Comparison of ENCODE assay signal across 2 cellular contexts in genomic region chr3:33317963-33318708, GRCh38.
TF ChIP-seq lines count a peak whose summit lies in the region.

No MANE protein-coding gene starts in this region.

TF ChIP-seq in HepG2, 621 proteins besides CTCF, POLR2A, EP300 and RAD21:
- TF ChIP-seq CCAR2 (optimal IDR thresholded peaks at IDR 0.05; ENCODE audit: low read depth, low read length) (no peak), ZNF790 (CRISPR knock-in tag; IDR thresholded peaks at IDR 0.05; ENCODE audit: borderline replicate concordance) (no peak), SMAD9 (CRISPR knock-in tag; IDR thresholded peaks at IDR 0.05) (no peak), ZNF709 (CRISPR knock-in tag; IDR thresholded peaks at IDR 0.05) (no peak), ZNF446 (CRISPR knock-in tag; IDR thresholded peaks at IDR 0.05) (no peak), ZNF275 (CRISPR knock-in tag; IDR thresholded peaks at IDR 0.05; ENCODE audit: borderline replicate concordance) (no peak), ZNF580 (CRISPR knock-in tag; IDR thresholded peaks at IDR 0.05; ENCODE audit: borderline replicate concordance, low read depth) (no peak), IRF9 (CRISPR knock-in tag; IDR thresholded peaks at IDR 0.05; ENCODE audit: borderline replicate concordance) (no peak), KAT2B (IDR thresholded peaks at IDR 0.05; ENCODE audit: borderline replicate concordance, low read depth, low read length) (no peak), SNRNP70 (IDR thresholded peaks at IDR 0.05; ENCODE audit: low read depth, low read length) (no peak), ZNF432 (CRISPR knock-in tag; IDR thresholded peaks at IDR 0.05; ENCODE audit: borderline replicate concordance) (no peak), ZBTB25 (CRISPR knock-in tag; IDR thresholded peaks at IDR 0.05) (no peak), MBD4 (IDR thresholded peaks at IDR 0.05; ENCODE audit: borderline replicate concordance, low read length) (no peak), ZNF766 (CRISPR knock-in tag; IDR thresholded peaks at IDR 0.05; ENCODE audit: borderline replicate concordance) (no peak), ZNF30 (CRISPR knock-in tag; IDR thresholded peaks at IDR 0.05) (no peak), HOXA3 (CRISPR knock-in tag; IDR thresholded peaks at IDR 0.05) (no peak), DNMT3B (CRISPR knock-in tag; conservative IDR thresholded peaks at IDR 0.05) (no peak)
TF ChIP-seq in HepG2: peak in this region for 0.

TF ChIP-seq in GM12878, 131 proteins besides CTCF, POLR2A, EP300 and RAD21:
- no peak for TF ChIP-seq ESRRA (IDR thresholded peaks at IDR 0.05; ENCODE audit: low read length)
- no peak for TF ChIP-seq ZBED1 (IDR thresholded peaks at IDR 0.05; ENCODE audit: borderline replicate concordance)
- no peak for TF ChIP-seq YBX1 (IDR thresholded peaks at IDR 0.05)
- no peak for TF ChIP-seq TBL1XR1 (IDR thresholded peaks at IDR 0.05; ENCODE audit: low read depth, low read length)
- no peak for TF ChIP-seq GABPA (IDR thresholded peaks at IDR 0.05; ENCODE audit: low read depth)
- TF ChIP-seq CREB1 (IDR thresholded peaks at IDR 0.05; ENCODE audit: low read depth): no peak
- no peak for TF ChIP-seq ZNF384 (IDR thresholded peaks at IDR 0.05; ENCODE audit: borderline replicate concordance, low read depth, low read length)
- TF ChIP-seq NFIC (IDR thresholded peaks at IDR 0.05; ENCODE audit: low read depth, low read length): no peak
- no peak for TF ChIP-seq MTA2 (IDR thresholded peaks at IDR 0.05; ENCODE audit: low read depth)
